22 cellular contexts compared by ENCODE assay signal in the genomic region with DNA sequence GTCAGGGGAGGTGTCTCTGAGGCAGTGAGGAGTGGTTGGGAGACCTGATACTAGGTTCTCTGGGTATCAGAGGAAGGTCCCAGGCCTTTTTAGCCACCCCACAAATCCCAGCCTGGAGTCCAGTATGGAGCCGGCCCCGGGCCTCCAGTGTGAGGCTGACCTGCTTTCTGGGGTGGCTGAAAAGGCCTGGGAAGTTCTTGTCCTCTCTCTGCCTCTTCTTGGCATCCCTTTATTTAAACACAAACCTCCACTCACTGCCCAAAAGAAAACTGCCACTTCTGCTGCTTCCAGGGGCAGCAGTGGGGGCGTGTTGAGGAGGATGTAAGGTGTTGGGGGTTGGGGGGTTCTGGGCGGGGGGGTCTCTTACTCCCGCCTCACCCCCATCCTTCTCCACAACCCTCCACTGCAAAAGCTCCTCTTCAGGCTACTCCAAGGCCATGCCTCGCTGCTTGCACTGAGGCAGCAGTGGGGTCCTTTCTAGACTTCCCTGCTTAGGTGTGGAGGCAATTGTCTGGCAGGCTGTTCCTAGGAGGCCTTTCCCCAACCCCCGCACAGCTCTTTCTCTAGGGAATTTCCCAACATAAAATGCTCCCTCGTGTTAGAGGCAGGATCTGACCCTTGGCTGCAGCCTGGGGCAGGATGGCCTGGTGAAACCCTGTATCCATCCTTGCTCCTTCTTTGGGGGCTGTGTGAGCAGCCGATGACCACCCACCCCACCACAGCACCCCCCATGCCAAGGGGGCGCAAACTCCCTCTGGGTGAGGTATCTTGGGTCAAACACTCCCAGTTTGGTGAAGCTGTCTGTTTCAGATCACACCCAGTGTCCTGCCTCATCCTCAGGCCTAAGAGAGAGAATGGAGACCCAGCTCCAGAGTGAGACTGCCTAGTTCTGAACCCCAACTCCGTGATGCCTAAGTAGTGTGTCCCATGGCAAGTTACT. TPM values are rescaled to one million over a fixed set of nuclear protein-coding genes. Genes with fewer than 3 reads are reported as not detected.
DNase-seq lines count a peak whose midpoint lies in the region; ATAC-seq and TF ChIP-seq lines count a peak whose summit lies in the region.
"Had no signal": no experiment of that assay in that cellular context is flagged by ENCODE, and none has a peak within 500 bp of the region (broad histone marks: within the 10 kb centered on the region; RNA-seq: fewer than 3 reads in every experiment).

No MANE protein-coding gene starts in this region.

- CTCF ChIA-PET in WTC11 (lab: Charles Lee), result interaction anchor here (0.8 to 8.7 kb wide), 4 partner anchors 12 to 329 kb away, joined by 3 to 92 read pairs (median 16); partner anchors contain the start of gene OXTR

- peak; percentile 60 for DNase-seq in HuH-7 (ENCODE audit: low spot score)
- no peak for DNase-seq in WTC11 (ENCODE audit: low spot score)
- DNase-seq in islet precursor cell, result peak; percentile 42
- no peak for DNase-seq in trophoblast cell
- no peak for DNase-seq in effector memory CD8-positive, alpha-beta T cell
- DNase-seq in glutamatergic neuron, result no peak
- no peak for DNase-seq in uterus
- DNase-seq: C1 segment of cervical spinal cord; Caco-2; CD4-positive, alpha-beta memory T cell; EL; GDM1; H7; NCI-H1105 treated with DMSO at 0.1 percent for 48 hours; NCI-H2029; NCI-H446; NCI-H524 treated with DMSO at 0.1 percent for 48 hours; NCI-H82; SHP77 had no signal

- H3K36me3 Mint-ChIP-seq in WTC11 (peaks cover 3% of the 10 kb centered on the region; the same call in 1 of the 2 replicates), glutamatergic neuron (ENCODE audit: unreplicated experiment) (no peaks in the 10 kb centered on the region)
- no peaks in the 10 kb centered on the region for H3K36me3 Mint-ChIP-seq in effector memory CD8-positive, alpha-beta T cell (ENCODE audit: insufficient read depth)

- POLR2A ChIA-PET in WTC11 (lab: Charles Lee), result no interaction called here

- H2BK120ac ChIP-seq in trophoblast cell (ENCODE audit: insufficient read depth, low read length, poor library complexity), result peak overlapping the region; percentile 37

- no CpG with 5 or more reads among the region's 11 CpGs for WGBS in trophoblast cell (ENCODE audit: extremely low coverage, insufficient coverage, insufficient read length)

- H3K9me3 ChIP-seq in trophoblast cell (ENCODE audit: insufficient read depth, low read depth, low read length) (no peaks in the 10 kb centered on the region), uterus (no peaks in the 10 kb centered on the region)
- H3K9me3 ChIP-seq: Caco-2 had no signal

- H2AK5ac ChIP-seq in trophoblast cell (ENCODE audit: low read length), result peak overlapping the region; percentile 26

- H3K18ac ChIP-seq in trophoblast cell (ENCODE audit: low read length), result no peak overlapping the region

- H2BK5ac ChIP-seq in trophoblast cell (ENCODE audit: low read depth, low read length, poor library complexity), result no peak overlapping the region

- no peak overlapping the region for H4K12ac ChIP-seq in trophoblast cell (ENCODE audit: low read depth, low read length)

- peaks cover 4% of the 10 kb centered on the region for H3K79me1 ChIP-seq in trophoblast cell (ENCODE audit: low read length)

- no peak overlapping the region for H3K4me2 ChIP-seq in trophoblast cell (ENCODE audit: low read length)

- peak overlapping the region; percentile 9 for H4K91ac ChIP-seq in trophoblast cell (ENCODE audit: low read depth, low read length)

- no peak overlapping the region for H3K27ac Mint-ChIP-seq in WTC11
- H3K27ac Mint-ChIP-seq in effector memory CD8-positive, alpha-beta T cell, result no peak overlapping the region
- no peak overlapping the region for H3K27ac Mint-ChIP-seq in glutamatergic neuron (ENCODE audit: unreplicated experiment)
- H3K27ac Mint-ChIP-seq: CD4-positive, alpha-beta memory T cell had no signal

- intact Hi-C loops in uterus (cut with DNase I; ENCODE audit: low total_unique reads), result no loop called here

- no peak overlapping the region for H3K23ac ChIP-seq in trophoblast cell (ENCODE audit: low read length)

- no peaks in the 10 kb centered on the region for H3K27me3 ChIP-seq in trophoblast cell (ENCODE audit: insufficient read depth, low read length)
- no peaks in the 10 kb centered on the region for H3K27me3 ChIP-seq in uterus

- H3K27me3 Mint-ChIP-seq in WTC11 (ENCODE audit: low read depth), result peaks cover 7% of the 10 kb centered on the region
- peaks cover 16 to 28% of the 10 kb centered on the region in 2 donors for H3K27me3 Mint-ChIP-seq in effector memory CD8-positive, alpha-beta T cell
- no peaks in the 10 kb centered on the region for H3K27me3 Mint-ChIP-seq in glutamatergic neuron (ENCODE audit: unreplicated experiment)

- H3K9me3 Mint-ChIP-seq in WTC11, result peaks cover 9% of the 10 kb centered on the region
- no peaks in the 10 kb centered on the region for H3K9me3 Mint-ChIP-seq in effector memory CD8-positive, alpha-beta T cell
- peaks cover 2% of the 10 kb centered on the region for H3K9me3 Mint-ChIP-seq in glutamatergic neuron (ENCODE audit: unreplicated experiment)

- H4K8ac ChIP-seq in trophoblast cell (ENCODE audit: low read depth, low read length), result peak overlapping the region; percentile 4

- H3K4me1 Mint-ChIP-seq in WTC11 (peaks cover 5% of the 10 kb centered on the region; the same call in 1 of the 2 replicates), glutamatergic neuron (ENCODE audit: low read depth, unreplicated experiment) (peaks cover 3% of the 10 kb centered on the region)
- H3K4me1 Mint-ChIP-seq in effector memory CD8-positive, alpha-beta T cell (ENCODE audit: low read depth in 2 of 2), result peaks cover 3 to 5% of the 10 kb centered on the region in 2 donors

- ATAC-seq in WTC11 (peak; percentile 53), GM19351 (IDR thresholded peaks at IDR 0.05; ENCODE audit: unreplicated experiment) (no peak)
- ATAC-seq in effector memory CD8-positive, alpha-beta T cell (replicated peaks), result no peak
- ATAC-seq: K562 had no signal

- peak overlapping the region; percentile 73 for H2BK12ac ChIP-seq in trophoblast cell (ENCODE audit: low read length)

- H3K9ac ChIP-seq in trophoblast cell (ENCODE audit: low read length), result no peak overlapping the region

- no peak overlapping the region for H3K4me3 ChIP-seq in trophoblast cell (ENCODE audit: low read depth, low read length)
- H3K4me3 ChIP-seq in uterus, result no peak overlapping the region
- H3K4me3 ChIP-seq: K562 had no signal

- peaks cover 2 to 5% of the 10 kb centered on the region in 2 experiments for H3K4me1 ChIP-seq in trophoblast cell (ENCODE audit: control insufficient read depth in 1 of 2, insufficient read depth in 2 of 2, low read length in 2 of 2)
- H3K4me1 ChIP-seq in uterus, result no peaks in the 10 kb centered on the region
- H3K4me1 ChIP-seq: Caco-2 had no signal

- no peak overlapping the region for H3K27ac ChIP-seq in trophoblast cell (ENCODE audit: low read depth, low read length)
- H3K27ac ChIP-seq in uterus, result no peak overlapping the region
- H3K27ac ChIP-seq: RWPE1 had no signal

- H3K36me3 ChIP-seq in trophoblast cell (ENCODE audit: control insufficient read depth in 1 of 2, insufficient read depth in 2 of 2, low read length in 2 of 2), result no peaks in the 10 kb centered on the region
- H3K36me3 ChIP-seq in uterus, result no peaks in the 10 kb centered on the region

- H3K4ac ChIP-seq in trophoblast cell (ENCODE audit: low read depth, low read length), result no peak overlapping the region

- H3K4me3 Mint-ChIP-seq in WTC11 (no peak overlapping the region), glutamatergic neuron (ENCODE audit: unreplicated experiment) (no peak overlapping the region)
- no peak overlapping the region for H3K4me3 Mint-ChIP-seq in effector memory CD8-positive, alpha-beta T cell
- H3K4me3 Mint-ChIP-seq: CD4-positive, alpha-beta memory T cell had no signal

- no peaks in the 10 kb centered on the region for H3K79me2 ChIP-seq in trophoblast cell (ENCODE audit: control insufficient read depth, insufficient read depth, low read length, poor library complexity)

- no peak overlapping the region for H2AFZ ChIP-seq in trophoblast cell (ENCODE audit: insufficient read depth, low read length, poor library complexity)

- H3K14ac ChIP-seq in trophoblast cell (ENCODE audit: low read length), result peak overlapping the region; percentile 9

- TF ChIP-seq CTCF in WTC11 (IDR thresholded peaks at IDR 0.05) (no peak), glutamatergic neuron (IDR thresholded peaks at IDR 0.05; ENCODE audit: partially characterized antibody, unreplicated experiment) (no peak), uterus (IDR thresholded peaks at IDR 0.05) (no peak)

- TF ChIP-seq POLR2A in uterus (IDR thresholded peaks at IDR 0.05), result no peak

TF ChIP-seq in WTC11, 78 proteins besides CTCF, POLR2A, EP300 and RAD21 (continues in another document):
- TF ChIP-seq NFE2L1 (CRISPR knock-in tag; IDR thresholded peaks at IDR 0.05) (no peak), NR2C2 (CRISPR knock-in tag; IDR thresholded peaks at IDR 0.05) (no peak), SMAD3 (CRISPR knock-in tag; IDR thresholded peaks at IDR 0.05; ENCODE audit: borderline replicate concordance) (no peak), FOXJ3 (CRISPR knock-in tag; IDR thresholded peaks at IDR 0.05; ENCODE audit: borderline replicate concordance) (no peak), JAZF1 (CRISPR knock-in tag; IDR thresholded peaks at IDR 0.05) (no peak), NFATC4 (CRISPR knock-in tag; IDR thresholded peaks at IDR 0.05) (no peak)
- TF ChIP-seq, protein P1, sequence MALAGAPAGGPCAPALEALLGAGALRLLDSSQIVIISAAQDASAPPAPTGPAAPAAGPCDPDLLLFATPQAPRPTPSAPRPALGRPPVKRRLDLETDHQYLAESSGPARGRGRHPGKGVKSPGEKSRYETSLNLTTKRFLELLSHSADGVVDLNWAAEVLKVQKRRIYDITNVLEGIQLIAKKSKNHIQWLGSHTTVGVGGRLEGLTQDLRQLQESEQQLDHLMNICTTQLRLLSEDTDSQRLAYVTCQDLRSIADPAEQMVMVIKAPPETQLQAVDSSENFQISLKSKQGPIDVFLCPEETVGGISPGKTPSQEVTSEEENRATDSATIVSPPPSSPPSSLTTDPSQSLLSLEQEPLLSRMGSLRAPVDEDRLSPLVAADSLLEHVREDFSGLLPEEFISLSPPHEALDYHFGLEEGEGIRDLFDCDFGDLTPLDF (CRISPR knock-in tag; IDR thresholded peaks at IDR 0.05), result no peak

RNA-seq across cellular contexts. Expression of gene RAD18, which starts 12.1 kb away (rescaled TPM):
- total RNA-seq in WTC11 (2021) (20.9 to 24.4 TPM (median 22.9 TPM) in 3 replicates), glutamatergic neuron (ENCODE audit: unreplicated experiment) (11.9 TPM), uterus (10 to 100 TPM in 3 of 4 donors, 1 to 10 TPM in 1; 5.3 to 17.6 (median 11.6) TPM)
- polyA plus RNA-seq in trophoblast cell (2013), result 12.2 and 12.7 TPM in 2 replicates

Comparison
In these comparisons a context has a peak if more than half of its experiments do, and no peak if none do; other contexts are left out.
1. DNase-seq: peak in HuH-7 (single experiment) and islet precursor cell (single experiment); none in WTC11 (single experiment), trophoblast cell (0 of 2), effector memory CD8-positive, alpha-beta T cell (0 of 3), glutamatergic neuron (single experiment) and uterus (0 of 2).